1 cellular context compared by ENCODE assay signal in genomic region chr18:35059280-35059927, GRCh38.
TF ChIP-seq lines count a peak whose summit lies in the region.

No MANE protein-coding gene starts in this region.

TF ChIP-seq in HepG2, 621 proteins besides CTCF, POLR2A, EP300 and RAD21 (continued from another document):
- TF ChIP-seq ZNF646 (CRISPR knock-in tag; IDR thresholded peaks at IDR 0.05) = no peak
- TF ChIP-seq ZKSCAN1 (IDR thresholded peaks at IDR 0.05; ENCODE audit: low read length) = peak; percentile 82
- TF ChIP-seq HNRNPK (IDR thresholded peaks at IDR 0.05; ENCODE audit: low read depth, low read length, poor library complexity, severe bottlenecking) = no peak
